ENCODE assay signal across 9 cellular contexts in genomic region chr11:100574894-100575769, GRCh38.
A peak's percentile ranks its signal among the peaks of the same experiment; 100 is the strongest.
DNase-seq lines count a peak whose midpoint lies in the region; ATAC-seq and TF ChIP-seq lines count a peak whose summit lies in the region.
"Had no signal": no experiment of that assay in that cellular context is flagged by ENCODE, and none has a peak within 500 bp of the region (broad histone marks: within the 10 kb centered on the region; RNA-seq: fewer than 3 reads in every experiment).

No MANE protein-coding gene starts in this region.

- TF ChIP-seq POLR2A in transverse colon (IDR thresholded peaks at IDR 0.05), result no peak

- no peak for ATAC-seq in GM21723 (IDR thresholded peaks at IDR 0.05; ENCODE audit: unreplicated experiment)

- POLR2A ChIA-PET in BJ (lab: Charles Lee), result no interaction called here

- no peak for TF ChIP-seq EP300 in transverse colon (IDR thresholded peaks at IDR 0.05; ENCODE audit: low read depth)

- WGBS in transverse colon (ENCODE audit: low coverage in 1 of 2), 2 donors, result 67% methylated on average over 1 of the region's 1 CpG

- in situ Hi-C loops in transverse colon (cut with MboI; ENCODE audit: low pct_ligation_motif_present in 1 of 4, low pct_unique_long_range_greater_than_20kb in 1 of 4, low sequenced_read_pairs in 3 of 4), result loop anchor here (5.0 to 25.0 kb wide), 5 partner anchors 280 to 360 kb away; no protein-coding TSS in a partner anchor

- H3K9me3 ChIP-seq in transverse colon, result no peaks in the 10 kb centered on the region

- CTCF ChIA-PET in BJ (lab: Yijun Ruan, JAX), result no interaction called here

- no peak for DNase-seq in BJ (ENCODE audit: low read depth)
- DNase-seq in amniotic epithelial cell (ENCODE audit: low read depth), result peak; percentile 35
- peak; percentile 48 for DNase-seq in kidney tubule cell (ENCODE audit: low spot score)
- no peak for DNase-seq in transverse colon
- DNase-seq in caudate nucleus (lab: John Stamatoyannopoulos, UW), result no peak
- no peak for DNase-seq in HPDE6-E6E7 (ENCODE audit: extremely low spot score)
- DNase-seq: left cardiac atrium had no signal

- peak; percentile 27; the same call in 1 of the 2 replicates for TF ChIP-seq CTCF in BJ (IDR thresholded peaks at IDR 0.05; ENCODE audit: insufficient read depth, low read depth, low read length)
- TF ChIP-seq CTCF in LNCAP (IDR thresholded peaks at IDR 0.05), result peak; percentile 76
- TF ChIP-seq CTCF in transverse colon (IDR thresholded peaks at IDR 0.05), result no peak

- H3K27me3 ChIP-seq in BJ (ENCODE audit: control insufficient read depth, insufficient read depth, low read length), result no peaks in the 10 kb centered on the region
- H3K27me3 ChIP-seq in transverse colon, result no peaks in the 10 kb centered on the region

- H3K4me1 ChIP-seq in transverse colon, result no peaks in the 10 kb centered on the region

- intact Hi-C loops in transverse colon (cut with DNase I; ENCODE audit: low total_unique reads), result loop anchor here (5.0 to 10.0 kb wide), 2 partner anchors 110 to 357 kb away; partner anchors contain the start of gene ARHGAP42

- no peak overlapping the region for H3K4me3 ChIP-seq in BJ (ENCODE audit: low read depth, low read length)
- no peak overlapping the region for H3K4me3 ChIP-seq in transverse colon

- H3K36me3 ChIP-seq in BJ (ENCODE audit: control insufficient read depth, insufficient read depth, low read length), result no peaks in the 10 kb centered on the region
- H3K36me3 ChIP-seq in transverse colon, result no peaks in the 10 kb centered on the region

- no peak overlapping the region for H3K27ac ChIP-seq in transverse colon
- no peak overlapping the region for H3K27ac ChIP-seq in caudate nucleus (ENCODE audit: low read depth, low read length)

Comparison
In these comparisons a context has a peak if more than half of its experiments do, and no peak if none do; other contexts are left out.
1. DNase-seq: peak in amniotic epithelial cell (single experiment) and kidney tubule cell (single experiment); none in BJ (single experiment), transverse colon (single experiment), caudate nucleus (0 of 61) and HPDE6-E6E7 (single experiment).
2. CTCF ChIP-seq: peak in BJ (single experiment) and LNCAP (single experiment); none in transverse colon (0 of 5).